ENCODE assay signal across 1 cellular context in the genomic region with DNA sequence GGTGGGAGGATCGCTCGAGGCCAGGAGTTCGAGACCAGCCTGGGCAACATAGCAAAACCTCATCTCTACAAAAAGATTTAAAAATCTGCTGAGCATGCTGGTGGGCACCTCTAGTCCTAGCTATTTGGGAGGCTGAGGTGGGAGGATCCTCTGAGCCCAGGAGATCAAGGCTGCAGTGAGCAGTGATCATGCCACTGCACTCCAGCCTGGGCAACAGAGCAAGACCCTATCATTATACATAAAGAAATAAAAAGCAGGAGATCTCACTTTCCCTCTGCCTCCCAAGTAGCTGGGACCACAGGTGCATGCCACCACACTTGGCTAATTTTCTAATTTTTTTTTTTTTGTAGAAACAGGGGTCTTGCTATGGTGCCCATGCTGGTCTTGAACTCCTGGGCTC. TPM values are rescaled to one million over a fixed set of nuclear protein-coding genes. Genes with fewer than 3 reads are reported as not detected.
"Had no signal": no experiment of that assay in that cellular context is flagged by ENCODE, and none has a peak within 500 bp of the region (broad histone marks: within the 10 kb centered on the region; RNA-seq: fewer than 3 reads in every experiment).

No MANE protein-coding gene starts in this region.

RNA-seq across cellular contexts. Expression of gene DOK3, which starts 23.9 kb away (rescaled TPM):
- total RNA-seq: RPMI7951 had no signal
